Comparison of ENCODE assay signal across 26 cellular contexts in the genomic region with DNA sequence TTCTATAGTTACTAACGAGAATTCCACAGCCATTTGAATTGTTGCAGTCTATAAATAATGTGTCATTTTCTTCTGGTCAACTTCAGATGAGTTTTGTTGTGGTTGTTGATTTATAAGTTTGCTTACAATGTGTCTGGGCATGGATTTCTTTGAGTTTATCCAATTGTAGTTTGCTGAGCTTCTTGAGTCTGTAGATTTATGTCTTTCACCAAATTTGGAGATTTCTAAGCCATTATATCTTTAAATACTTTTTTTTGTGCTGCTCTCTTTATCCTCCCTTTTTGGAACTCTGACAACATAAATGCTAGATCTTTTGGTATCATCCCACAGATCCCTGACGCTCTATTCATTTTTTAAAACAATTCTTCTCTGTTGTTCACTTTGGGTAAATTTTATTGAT.
"Had no signal": no experiment of that assay in that cellular context is flagged by ENCODE, and none has a peak within 500 bp of the region (broad histone marks: within the 10 kb centered on the region; RNA-seq: fewer than 3 reads in every experiment).

No MANE protein-coding gene starts in this region.

- ATAC-seq: stimulated activated effector memory CD8-positive, alpha-beta T cell treated with anti-CD3 and anti-CD28 coated beads, Interleukin-12 subunit alpha, Interleukin-12 subunit beta, amount 100 ng/mL, for 72 hours; stimulated activated memory B cell treated with anti-CD40 and anti-IgM and Interleukin-4, amounts not matched to agents 10 μg/mL and 1 μg/mL and 100 μg/mL, for 72 hours; stimulated activated naive B cell treated with anti-CD40 and anti-IgM and Interleukin-4, amounts not matched to agents 10 μg/mL and 1 μg/mL and 100 μg/mL, for 72 hours; stimulated activated naive CD8-positive, alpha-beta T cell treated with anti-CD3 and anti-CD28 coated beads, Interleukin-15, amount 100 ng/mL, for 72 hours; stimulated activated naive CD8-positive, alpha-beta T cell treated with anti-CD3 and anti-CD28 coated beads, Interleukin-15, Interleukin-2, amounts not matched to agents 100 U/mL and 50 U/mL, for 24 hours; upper lobe of right lung had no signal

- H3K36me3 ChIP-seq: stomach, suprapubic skin, thoracic aorta, thyroid gland, tibial artery, tibial nerve, upper lobe of left lung, upper lobe of right lung, uterus, vagina had no signal

- H3K4me1 ChIP-seq: suprapubic skin, testis, thyroid gland, tibial nerve, upper lobe of left lung, upper lobe of right lung, uterus, vagina had no signal

- H3K27me3 ChIP-seq: stomach, suprapubic skin, testis, thyroid gland, tibial artery, tibial nerve, transverse colon, upper lobe of left lung, upper lobe of right lung, uterus, vagina had no signal

- H3K27ac ChIP-seq: stomach, suprapubic skin, testis, thoracic aorta, thyroid gland, tibial artery, tibial nerve, transverse colon, upper lobe of left lung, upper lobe of right lung, uterus, vagina had no signal

- H3K9me3 ChIP-seq: suprapubic skin, testis, thyroid gland, upper lobe of left lung, upper lobe of right lung, uterus, vagina had no signal

- H3K4me3 ChIP-seq: stomach, suprapubic skin, testis, thoracic aorta, thyroid gland, tibial artery, tibial nerve, transverse colon, upper lobe of left lung, upper lobe of right lung, uterus, vagina had no signal

- DNase-seq: stimulated activated CD4-positive, alpha-beta T cell treated with anti-CD3 and anti-CD28 coated beads, Interleukin-2, amount 100 ng/mL, for 48 hours; stimulated activated CD4-positive, alpha-beta T cell treated with anti-CD3 and anti-CD28 coated beads, Interleukin-4, amount 100 ng/mL, for 1 hour; stimulated activated CD4-positive, alpha-beta T cell treated with anti-CD3 and anti-CD28 coated beads, Interleukin-4, amount 100 ng/mL, for 24 hours; stimulated activated CD4-positive, alpha-beta T cell treated with anti-CD3 and anti-CD28 coated beads, Interleukin-4, amount 100 ng/mL, for 4 hours; stimulated activated CD8-positive, alpha-beta memory T cell treated with anti-CD3 and anti-CD28 coated beads, Interleukin-4, amount 100 ng/mL, for 48 hours; stimulated activated naive B cell treated with anti-CD40 and anti-IgM and Interleukin-4, amounts not matched to agents 10 μg/mL and 1 μg/mL and 100 μg/mL, for 72 hours; stimulated activated naive CD4-positive, alpha-beta T cell; stimulated activated naive CD4-positive, alpha-beta T cell treated with Interleukin-2 at 50 U/mL for 16 hours; stimulated activated naive CD8-positive, alpha-beta T cell treated with anti-CD3 and anti-CD28 coated beads, Interleukin-15, amount 100 ng/mL, for 72 hours; stimulated activated naive CD8-positive, alpha-beta T cell treated with anti-CD3 and anti-CD28 coated beads, Interleukin-15, Interleukin-2, amounts not matched to agents 100 U/mL and 50 U/mL, for 24 hours; stomach; substantia nigra; testis; thyroid gland; tibial artery; transverse colon; trophoblast cell; upper lobe of left lung; upper lobe of right lung; uterus had no signal
